Comparison of ENCODE assay signal across 17 cellular contexts in the genomic region with DNA sequence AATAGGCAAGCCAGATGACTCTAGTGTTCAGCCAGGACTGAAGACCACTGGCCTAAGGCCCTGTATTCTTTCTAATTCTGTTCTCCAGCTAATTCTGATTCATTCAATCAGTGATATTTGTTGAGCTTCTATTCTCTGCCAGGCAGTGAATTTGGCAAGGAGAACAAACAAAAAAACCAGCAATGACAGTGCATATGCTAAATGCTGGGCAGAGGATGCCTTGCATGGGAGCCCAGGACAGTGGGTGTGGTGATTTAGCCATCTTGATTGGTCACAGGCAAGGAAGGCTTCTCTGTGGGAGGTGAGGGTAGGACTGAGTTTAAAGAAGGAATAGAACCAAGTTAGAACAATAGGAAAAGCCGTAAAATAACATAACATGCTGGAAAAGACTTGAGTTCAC. TPM values are rescaled to one million over a fixed set of nuclear protein-coding genes. Genes with fewer than 3 reads are reported as not detected.
A peak's percentile ranks its signal among the peaks of the same experiment; 100 is the strongest.
DNase-seq lines count a peak whose midpoint lies in the region; ATAC-seq, FAIRE-seq and TF ChIP-seq lines count a peak whose summit lies in the region.
"Had no signal": no experiment of that assay in that cellular context is flagged by ENCODE, and none has a peak within 500 bp of the region (broad histone marks: within the 10 kb centered on the region; RNA-seq: fewer than 3 reads in every experiment).

No MANE protein-coding gene starts in this region.

- H3K36me3 Mint-ChIP-seq in GM23338 (ENCODE audit: low read depth) (no peaks in the 10 kb centered on the region), natural killer cell (no peaks in the 10 kb centered on the region)
- H3K36me3 Mint-ChIP-seq: CD8-positive, alpha-beta memory T cell had no signal

- H3K27me3 Mint-ChIP-seq in GM23338 (ENCODE audit: insufficient read depth, low read depth, poor library complexity) (peaks cover 2% of the 10 kb centered on the region), natural killer cell (ENCODE audit: low read depth in 2 of 2) (peaks cover 0 to 11% of the 10 kb centered on the region in 2 donors)

- ATAC-seq in GM23338 (peak; percentile 25; the same call in 2 of the 3 replicates), natural killer cell (no peak)
- ATAC-seq: A549, HepG2 had no signal

- POLR2A ChIA-PET in RWPE1 (lab: Yijun Ruan, JAX; ENCODE audit: low non-redundant PET): no interaction called here

- H3K4me3 ChIP-seq in GM23338: no peak overlapping the region
- no peak overlapping the region for H3K4me3 ChIP-seq in MG63
- H3K4me3 ChIP-seq in fibroblast of the aortic adventitia (ENCODE audit: low read depth, low read length): no peak overlapping the region
- H3K4me3 ChIP-seq: A549 had no signal

- H3K27me3 ChIP-seq in GM23338 (ENCODE audit: insufficient read depth) (no peaks in the 10 kb centered on the region), MG63 (no peaks in the 10 kb centered on the region)
- H3K27me3 ChIP-seq: BE2C had no signal

- H3K27ac Mint-ChIP-seq in GM23338: no peak overlapping the region
- no peak overlapping the region for H3K27ac Mint-ChIP-seq in natural killer cell
- H3K27ac Mint-ChIP-seq: H9 had no signal

- no peaks in the 10 kb centered on the region for H4K20me1 ChIP-seq in GM23338 (replicated peaks; ENCODE audit: insufficient read depth)

- FAIRE-seq in GM12892 (lab: Jason Lieb, UNC): no peak
- FAIRE-seq: A549, GM18507, HepG2, HTR-8/SVneo had no signal

- H3F3A ChIP-seq in GM23338 (replicated peaks; ENCODE audit: low read depth): no peaks in the 10 kb centered on the region

- intact Hi-C loops in natural killer cell (cut with micrococcal nuclease): loop anchor here (10.0 kb wide), 1 partner anchor 343 kb away; the partner anchor contains the start of gene ZYG11A

- DNase-seq in GM23338 (ENCODE audit: low spot score) (no peak), MG63 (peak; percentile 37), fibroblast of the aortic adventitia (ENCODE audit: low read depth) (peak; percentile 52), RWPE1 (ENCODE audit: low spot score) (no peak), kidney glomerular epithelial cell (lab: John Stamatoyannopoulos, UW) (no peak), GM12892 (ENCODE audit: insufficient read length) (no peak), natural killer cell (no peak)
- DNase-seq: BE2C; Caco-2; CD8-positive, alpha-beta memory T cell; GOT3; H9 had no signal

- no peak for TF ChIP-seq POLR2A in GM12892 (IDR thresholded peaks at IDR 0.05; ENCODE audit: low read depth, low read length)

- H3K9me3 Mint-ChIP-seq in GM23338: no peaks in the 10 kb centered on the region; the same call in 2 of the 3 replicates
- no peaks in the 10 kb centered on the region for H3K9me3 Mint-ChIP-seq in natural killer cell
- H3K9me3 Mint-ChIP-seq: CD8-positive, alpha-beta memory T cell; H9 had no signal

- no peaks in the 10 kb centered on the region for H3K9me3 ChIP-seq in MG63
- H3K9me3 ChIP-seq: A549, BE2C, Caco-2 had no signal

- no peak for TF ChIP-seq CTCF in GM23338 (conservative IDR thresholded peaks at IDR 0.05; ENCODE audit: low read depth in 2 of 2)
- TF ChIP-seq CTCF in fibroblast of the aortic adventitia (IDR thresholded peaks at IDR 0.05; ENCODE audit: insufficient read depth, low read length): no peak
- TF ChIP-seq CTCF in RWPE1 (conservative IDR thresholded peaks at IDR 0.05; ENCODE audit: low read depth): no peak
- no peak for TF ChIP-seq CTCF in natural killer cell (IDR thresholded peaks at IDR 0.05)

- CTCF ChIA-PET in RWPE1 (lab: Yijun Ruan, JAX): interaction anchor here (0.7 to 0.8 kb wide), 2 partner anchors 9 to 14 kb away, joined by 4 read pairs; partner anchors contain the start of gene CPT2

- H2AFZ ChIP-seq in GM23338: no peak overlapping the region

- H3K4me2 ChIP-seq in GM23338: no peak overlapping the region
- H3K4me2 ChIP-seq: A549 had no signal

- no peaks in the 10 kb centered on the region for H3K79me2 ChIP-seq in GM23338 (replicated peaks; ENCODE audit: insufficient read depth)

- H3K4me1 ChIP-seq in GM23338 (ENCODE audit: insufficient read depth): no peaks in the 10 kb centered on the region
- H3K4me1 ChIP-seq: BE2C had no signal

- H3K9me2 ChIP-seq in GM23338 (ENCODE audit: insufficient read depth): no peaks in the 10 kb centered on the region

- peaks cover 8% of the 10 kb centered on the region; the same call in 2 of the 3 replicates for H3K4me1 Mint-ChIP-seq in GM23338
- no peaks in the 10 kb centered on the region for H3K4me1 Mint-ChIP-seq in natural killer cell
- H3K4me1 Mint-ChIP-seq: CD8-positive, alpha-beta memory T cell had no signal

- no peaks in the 10 kb centered on the region for H3K36me3 ChIP-seq in GM23338 (ENCODE audit: insufficient read depth)
- no peaks in the 10 kb centered on the region for H3K36me3 ChIP-seq in MG63
- H3K36me3 ChIP-seq: BE2C had no signal

- H3K27ac ChIP-seq in GM23338 (ENCODE audit: low read depth) (no peak overlapping the region), RWPE1 (no peak overlapping the region)
- H3K27ac ChIP-seq: A549, C4-2B had no signal

- no peak overlapping the region for H3K4me3 Mint-ChIP-seq in GM23338
- no peak overlapping the region for H3K4me3 Mint-ChIP-seq in natural killer cell
- H3K4me3 Mint-ChIP-seq: CD8-positive, alpha-beta memory T cell; H9 had no signal

TF ChIP-seq in GM23338, 12 proteins besides CTCF, POLR2A, EP300 and RAD21 (continues in another document):
- TF ChIP-seq NANOG (IDR thresholded peaks at IDR 0.05; ENCODE audit: borderline replicate concordance): no peak
- TF ChIP-seq, protein P1, sequence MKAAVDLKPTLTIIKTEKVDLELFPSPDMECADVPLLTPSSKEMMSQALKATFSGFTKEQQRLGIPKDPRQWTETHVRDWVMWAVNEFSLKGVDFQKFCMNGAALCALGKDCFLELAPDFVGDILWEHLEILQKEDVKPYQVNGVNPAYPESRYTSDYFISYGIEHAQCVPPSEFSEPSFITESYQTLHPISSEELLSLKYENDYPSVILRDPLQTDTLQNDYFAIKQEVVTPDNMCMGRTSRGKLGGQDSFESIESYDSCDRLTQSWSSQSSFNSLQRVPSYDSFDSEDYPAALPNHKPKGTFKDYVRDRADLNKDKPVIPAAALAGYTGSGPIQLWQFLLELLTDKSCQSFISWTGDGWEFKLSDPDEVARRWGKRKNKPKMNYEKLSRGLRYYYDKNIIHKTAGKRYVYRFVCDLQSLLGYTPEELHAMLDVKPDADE (IDR thresholded peaks at IDR 0.05): no peak
- no peak for TF ChIP-seq JUNB (IDR thresholded peaks at IDR 0.05; ENCODE audit: unreplicated experiment)
- no peak for TF ChIP-seq CREB1 (CRISPR knock-in tag; IDR thresholded peaks at IDR 0.05; ENCODE audit: low read depth)
- TF ChIP-seq ZNF331 (CRISPR knock-in tag; IDR thresholded peaks at IDR 0.05; ENCODE audit: low read depth): no peak
- TF ChIP-seq EZH2 (IDR thresholded peaks at IDR 0.05; ENCODE audit: low read depth, unreplicated experiment): no peak

RNA-seq across cellular contexts. Expression of gene CPT2, which starts 9.3 kb away (rescaled TPM):
- total RNA-seq in GM23338 (2014; rRNA removed; shearing (Covaris generic)): 30.6 and 30.9 TPM in 2 replicates
- polyA plus RNA-seq in GM23338 (2016; fragmentation: Nextera tagmentation; extraction: Ambion mirVana): 9.6 and 11.2 TPM in 2 replicates
- 7.5 and 14.4 TPM in 2 replicates for total RNA-seq in MG63 (2014; rRNA removed; shearing (Covaris generic); ENCODE audit: low replicate concordance)
- 7.5 and 14.7 TPM in 2 replicates for total RNA-seq in fibroblast of the aortic adventitia (ENCODE audit: low replicate concordance)
- polyA plus RNA-seq in GM12892 (2012; ENCODE audit: missing spikeins): 19.3 TPM
- 10 to 100 TPM in 1 of 3 donors, 1 to 10 TPM in 2; 7.6 to 11.8 (median 9.0) TPM for total RNA-seq in natural killer cell

RNA-seq across cellular contexts. Expression of gene CZIB, which starts 33.1 kb away (rescaled TPM):
- 39.5 and 59.8 TPM in 2 replicates for total RNA-seq in GM23338 (2014; rRNA removed; shearing (Covaris generic))
- polyA plus RNA-seq in GM23338 (2016; fragmentation: Nextera tagmentation; extraction: Ambion mirVana): 74.7 and 84.1 TPM in 2 replicates
- 59.2 and 90.4 TPM in 2 replicates for total RNA-seq in MG63 (2014; rRNA removed; shearing (Covaris generic); ENCODE audit: low replicate concordance)
- 49.9 and 66.6 TPM in 2 replicates for total RNA-seq in fibroblast of the aortic adventitia (ENCODE audit: low replicate concordance)
- polyA plus RNA-seq in GM12892 (2012; ENCODE audit: missing spikeins): 41.5 TPM
- total RNA-seq in natural killer cell: 10 to 100 TPM; 39.6 to 49.7 (median 40.5) TPM

RNA-seq across cellular contexts. Expression of gene SLC1A7, which starts 44.9 kb away (rescaled TPM):
- not detected in 2 replicates for total RNA-seq in GM23338 (2014; rRNA removed; shearing (Covaris generic))
- polyA plus RNA-seq in GM23338 (2016; fragmentation: Nextera tagmentation; extraction: Ambion mirVana): not detected in 2 replicates
- total RNA-seq in MG63 (2014; rRNA removed; shearing (Covaris generic); ENCODE audit: low replicate concordance): not detected in 2 replicates
- total RNA-seq in fibroblast of the aortic adventitia (ENCODE audit: low replicate concordance) (0.41 and 3.8 TPM in 2 replicates), natural killer cell (10 to 100 TPM; 16.0 to 23.9 (median 20.5) TPM)
- polyA plus RNA-seq in GM12892 (2012; ENCODE audit: missing spikeins): not detected
- total RNA-seq: Caco-2; CD8-positive, alpha-beta memory T cell; H9 had no signal

RNA-seq across cellular contexts. Expression of gene MAGOH, which starts 50.9 kb away (rescaled TPM):
- total RNA-seq in GM23338 (2014; rRNA removed; shearing (Covaris generic)): 79.3 and 110 TPM in 2 replicates
- polyA plus RNA-seq in GM23338 (2016; fragmentation: Nextera tagmentation; extraction: Ambion mirVana): 181 and 185 TPM in 2 replicates
- 32.7 and 50.2 TPM in 2 replicates for total RNA-seq in MG63 (2014; rRNA removed; shearing (Covaris generic); ENCODE audit: low replicate concordance)
- total RNA-seq in fibroblast of the aortic adventitia (ENCODE audit: low replicate concordance) (3.8 and 24.2 TPM in 2 replicates), natural killer cell (10 to 100 TPM; 48.6 to 70.4 (median 69.2) TPM)
- 104 TPM for polyA plus RNA-seq in GM12892 (2012; ENCODE audit: missing spikeins)

Comparison
In these comparisons a context has a peak if more than half of its experiments do, and no peak if none do; other contexts are left out.
1. DNase-seq: peak in MG63 (single experiment) and fibroblast of the aortic adventitia (single experiment); none in GM23338 (single experiment), RWPE1 (single experiment), kidney glomerular epithelial cell (single experiment), GM12892 (single experiment) and natural killer cell (single experiment).